Comparison of ENCODE assay signal across 32 cellular contexts in genomic region chr7:92306153-92306552, GRCh38.
DNase-seq lines count a peak whose midpoint lies in the region; ATAC-seq, FAIRE-seq and TF ChIP-seq lines count a peak whose summit lies in the region.
"Had no signal": no experiment of that assay in that cellular context is flagged by ENCODE, and none has a peak within 500 bp of the region (broad histone marks: within the 10 kb centered on the region; RNA-seq: fewer than 3 reads in every experiment).

No MANE protein-coding gene starts in this region.

- peak overlapping the region; percentile 53; the same call in 1 of the 2 replicates for H3K27ac Mint-ChIP-seq in WTC11
- H3K27ac Mint-ChIP-seq in activated naive CD4-positive, alpha-beta T cell treated with anti-CD3 and anti-CD28 coated beads, Interleukin-2, amount 10 ng/mL, durations not matched to agents 7 days and 5 days = no peak overlapping the region
- H3K27ac Mint-ChIP-seq: activated CD4-positive, alpha-beta T cell treated with anti-CD3 and anti-CD28 coated beads, Interleukin-2, amount 10 ng/mL, durations not matched to agents 24 days and 14 days; activated naive CD8-positive, alpha-beta T cell treated with anti-CD3 and anti-CD28 coated beads, Interleukin-2, amount 10 ng/mL, durations not matched to agents 7 days and 5 days had no signal

- H3K27me3 Mint-ChIP-seq in WTC11 (ENCODE audit: low read depth) = no peaks in the 10 kb centered on the region
- no peaks in the 10 kb centered on the region for H3K27me3 Mint-ChIP-seq in activated naive CD4-positive, alpha-beta T cell treated with anti-CD3 and anti-CD28 coated beads, Interleukin-2, amount 10 ng/mL, durations not matched to agents 7 days and 5 days
- H3K27me3 Mint-ChIP-seq: activated CD4-positive, alpha-beta T cell treated with anti-CD3 and anti-CD28 coated beads, Interleukin-2, amount 10 ng/mL, durations not matched to agents 24 days and 14 days; activated naive CD8-positive, alpha-beta T cell treated with anti-CD3 and anti-CD28 coated beads, Interleukin-2, amount 10 ng/mL, durations not matched to agents 7 days and 5 days had no signal

- H3K27me3 ChIP-seq in smooth muscle cell (ENCODE audit: low read depth) = no peaks in the 10 kb centered on the region
- H3K27me3 ChIP-seq: ascending aorta, gastroesophageal sphincter, hepatocyte, Peyer's patch, SJCRH30, spleen had no signal

- H3F3A ChIP-seq in smooth muscle cell (ENCODE audit: low read depth) = no peaks in the 10 kb centered on the region

- peaks cover 26% of the 10 kb centered on the region for H4K20me1 ChIP-seq in smooth muscle cell (ENCODE audit: low read depth)

- peaks cover 2% of the 10 kb centered on the region for H3K36me3 ChIP-seq in smooth muscle cell (ENCODE audit: low read depth)

- 79% methylated on average over 2 of the region's 2 CpGs for WGBS in smooth muscle cell (ENCODE audit: low lambda C conversion rate)

- no peak overlapping the region for H2AFZ ChIP-seq in smooth muscle cell (ENCODE audit: low read depth)
- H2AFZ ChIP-seq: hepatocyte had no signal

- no peak overlapping the region for H3K4me3 Mint-ChIP-seq in WTC11
- no peak overlapping the region for H3K4me3 Mint-ChIP-seq in activated naive CD4-positive, alpha-beta T cell treated with anti-CD3 and anti-CD28 coated beads, Interleukin-2, amount 10 ng/mL, durations not matched to agents 7 days and 5 days
- H3K4me3 Mint-ChIP-seq: activated CD4-positive, alpha-beta T cell treated with anti-CD3 and anti-CD28 coated beads, Interleukin-2, amount 10 ng/mL, durations not matched to agents 24 days and 14 days; activated naive CD8-positive, alpha-beta T cell treated with anti-CD3 and anti-CD28 coated beads, Interleukin-2, amount 10 ng/mL, durations not matched to agents 7 days and 5 days; CD14-positive monocyte had no signal

- CTCF ChIA-PET in WTC11 (lab: Charles Lee) = no interaction called here
- CTCF ChIA-PET in activated naive CD4-positive, alpha-beta T cell treated with anti-CD3 and anti-CD28 coated beads, Interleukin-2, amount 10 ng/mL, durations not matched to agents 7 days and 5 days (lab: Charles Lee) = no interaction called here

- DNase-seq in EH (ENCODE audit: low read depth) = peak; percentile 4
- DNase-seq in LHCN-M2 (ENCODE audit: low read depth) = peak; percentile 6
- no peak for DNase-seq in WTC11 (ENCODE audit: low spot score)
- peak; percentile 31 for DNase-seq in iris pigment epithelial cell (ENCODE audit: low read depth)
- no peak for DNase-seq in activated naive CD4-positive, alpha-beta T cell treated with anti-CD3 and anti-CD28 coated beads, Interleukin-2, amount 10 ng/mL, durations not matched to agents 7 days and 5 days
- no peak for DNase-seq in left colon
- no peak for DNase-seq in RCC 7860 (ENCODE audit: low spot score)
- no peak for DNase-seq in smooth muscle cell (lab: John Stamatoyannopoulos, UW; ENCODE audit: unreplicated experiment)
- DNase-seq: activated CD4-positive, alpha-beta T cell treated with anti-CD3 and anti-CD28 coated beads, Interleukin-2, amount 10 ng/mL, durations not matched to agents 24 days and 14 days; activated CD8-positive, alpha-beta memory T cell treated with anti-CD3 and anti-CD28 coated beads for 24 hours; activated naive CD8-positive, alpha-beta T cell treated with anti-CD3 and anti-CD28 coated beads, Interleukin-2, amount 10 ng/mL, durations not matched to agents 7 days and 5 days; cerebellar nuclear complex; DND-41; GOT3; KG1; NCI-H1417 treated with DMSO at 0.1 percent for 48 hours; NCI-H2029 treated with DMSO at 0.1 percent for 48 hours; NCI-H345; Peyer's patch; right cardiac atrium; SJCRH30; spleen; stimulated activated CD4-positive, alpha-beta T cell treated with anti-CD3 and anti-CD28 coated beads, Interleukin-2, amount 100 ng/mL, for 24 hours; stimulated activated naive CD8-positive, alpha-beta T cell treated with anti-CD3 and anti-CD28 coated beads, Interleukin-15, Interleukin-2, amounts not matched to agents 100 U/mL and 50 U/mL, for 24 hours; T1000; WERI-Rb-1 had no signal

- ATAC-seq in WTC11 (no peak), left colon (no peak)
- ATAC-seq: gastroesophageal sphincter; right cardiac atrium; stimulated activated naive CD8-positive, alpha-beta T cell treated with anti-CD3 and anti-CD28 coated beads, Interleukin-15, Interleukin-2, amounts not matched to agents 100 U/mL and 50 U/mL, for 24 hours had no signal

- no peak overlapping the region for H3K9ac ChIP-seq in smooth muscle cell (ENCODE audit: low read depth)

- no peaks in the 10 kb centered on the region for H3K79me2 ChIP-seq in smooth muscle cell (ENCODE audit: low read depth)
- H3K79me2 ChIP-seq: hepatocyte had no signal

- H3K4me1 Mint-ChIP-seq in WTC11 = no peaks in the 10 kb centered on the region
- H3K4me1 Mint-ChIP-seq in activated naive CD4-positive, alpha-beta T cell treated with anti-CD3 and anti-CD28 coated beads, Interleukin-2, amount 10 ng/mL, durations not matched to agents 7 days and 5 days = no peaks in the 10 kb centered on the region
- H3K4me1 Mint-ChIP-seq: activated CD4-positive, alpha-beta T cell treated with anti-CD3 and anti-CD28 coated beads, Interleukin-2, amount 10 ng/mL, durations not matched to agents 24 days and 14 days; activated naive CD8-positive, alpha-beta T cell treated with anti-CD3 and anti-CD28 coated beads, Interleukin-2, amount 10 ng/mL, durations not matched to agents 7 days and 5 days; CD14-positive monocyte had no signal

- H3K27ac ChIP-seq in smooth muscle cell (ENCODE audit: low read depth) = no peak overlapping the region
- H3K27ac ChIP-seq: ascending aorta, gastroesophageal sphincter, hepatocyte, Peyer's patch, SJCRH30, spleen, WERI-Rb-1 had no signal

- no peak for TF ChIP-seq CTCF in WTC11 (IDR thresholded peaks at IDR 0.05)
- TF ChIP-seq CTCF in smooth muscle cell (IDR thresholded peaks at IDR 0.05; ENCODE audit: borderline replicate concordance, insufficient read depth, poor library complexity, severe bottlenecking) = no peak

- H3K36me3 Mint-ChIP-seq in WTC11 = peaks cover 3% of the 10 kb centered on the region; the same call in 1 of the 2 replicates
- peaks cover 10% of the 10 kb centered on the region for H3K36me3 Mint-ChIP-seq in activated naive CD4-positive, alpha-beta T cell treated with anti-CD3 and anti-CD28 coated beads, Interleukin-2, amount 10 ng/mL, durations not matched to agents 7 days and 5 days

- H3K4me1 ChIP-seq in smooth muscle cell (ENCODE audit: low read depth) = no peaks in the 10 kb centered on the region
- H3K4me1 ChIP-seq: ascending aorta, gastroesophageal sphincter, Peyer's patch, SJCRH30, spleen had no signal

- peaks cover under 1% of the 10 kb centered on the region for H3K9me3 ChIP-seq in smooth muscle cell (replicated peaks; ENCODE audit: low read depth)
- H3K9me3 ChIP-seq: ascending aorta, gastroesophageal sphincter, Peyer's patch, SJCRH30, spleen had no signal

- FAIRE-seq in RCC 7860 (lab: Jason Lieb, UNC) = no peak
- FAIRE-seq: A204.1, endometrium had no signal

- no peak overlapping the region for H3K4me3 ChIP-seq in smooth muscle cell
- H3K4me3 ChIP-seq: ascending aorta, gastroesophageal sphincter, hepatocyte, Peyer's patch, SJCRH30, spleen had no signal

- intact Hi-C loops in left colon (cut with DNase I, micrococcal nuclease) = no loop called here

- POLR2A ChIA-PET in WTC11 (lab: Charles Lee) = no interaction called here

- H3K4me2 ChIP-seq in smooth muscle cell = no peak overlapping the region
- H3K4me2 ChIP-seq: hepatocyte had no signal

- H3K9me3 Mint-ChIP-seq in WTC11 = no peaks in the 10 kb centered on the region
- H3K9me3 Mint-ChIP-seq in activated naive CD4-positive, alpha-beta T cell treated with anti-CD3 and anti-CD28 coated beads, Interleukin-2, amount 10 ng/mL, durations not matched to agents 7 days and 5 days = no peaks in the 10 kb centered on the region
- H3K9me3 Mint-ChIP-seq: activated CD4-positive, alpha-beta T cell treated with anti-CD3 and anti-CD28 coated beads, Interleukin-2, amount 10 ng/mL, durations not matched to agents 24 days and 14 days; activated naive CD8-positive, alpha-beta T cell treated with anti-CD3 and anti-CD28 coated beads, Interleukin-2, amount 10 ng/mL, durations not matched to agents 7 days and 5 days; CD14-positive monocyte had no signal

TF ChIP-seq in WTC11, 78 proteins besides CTCF, POLR2A, EP300 and RAD21:
- TF ChIP-seq ZNF416 (CRISPR knock-in tag; IDR thresholded peaks at IDR 0.05) = no peak

Comparison
In these comparisons a context has a peak if more than half of its experiments do, and no peak if none do; other contexts are left out.
1. DNase-seq: peak in EH (single experiment), LHCN-M2 (single experiment) and iris pigment epithelial cell (single experiment); none in WTC11 (single experiment), activated naive CD4-positive, alpha-beta T cell treated with anti-CD3 and anti-CD28 coated beads, Interleukin-2, amount 10 ng/mL, durations not matched to agents 7 days and 5 days (single experiment), left colon (0 of 2), RCC 7860 (single experiment) and smooth muscle cell (single experiment).